In the genomic region with DNA sequence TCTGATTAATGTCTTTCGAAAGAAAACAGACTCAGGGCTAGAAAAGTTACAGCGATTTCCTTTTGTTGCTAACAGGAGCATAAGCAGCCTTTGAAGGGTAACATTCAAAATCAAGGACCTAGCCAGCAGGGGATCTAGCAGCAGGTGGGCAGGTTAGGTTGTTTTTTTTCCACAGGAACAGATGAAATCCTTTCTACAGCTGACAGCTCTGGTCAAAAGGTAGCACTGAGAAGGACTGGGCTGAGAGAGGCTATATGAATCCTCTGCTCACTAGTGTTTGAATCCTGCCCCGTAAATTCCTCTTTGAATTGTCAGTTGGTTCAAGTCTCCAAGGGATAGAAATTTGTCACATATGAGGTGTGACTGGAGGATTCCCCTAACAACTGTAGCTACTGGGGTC, we compare ENCODE assay signal across 31 cellular contexts.
"Had no signal": no experiment of that assay in that cellular context is flagged by ENCODE, and none has a peak within 500 bp of the region (broad histone marks: within the 10 kb centered on the region; RNA-seq: fewer than 3 reads in every experiment).

No MANE protein-coding gene starts in this region.

- H3K27me3 Mint-ChIP-seq: activated CD4-positive, alpha-beta memory T cell treated with anti-CD3 and anti-CD28 coated beads, Interleukin-2, amount 10 ng/mL, durations not matched to agents 7 days and 5 days; activated CD4-positive, alpha-beta T cell treated with anti-CD3 and anti-CD28 coated beads, Interleukin-2, amount 10 ng/mL, durations not matched to agents 7 days and 5 days; activated naive CD4-positive, alpha-beta T cell treated with anti-CD3 and anti-CD28 coated beads, Interleukin-2, amount 10 ng/mL, durations not matched to agents 7 days and 5 days; activated naive CD8-positive, alpha-beta T cell treated with anti-CD3 and anti-CD28 coated beads, Interleukin-2, amount 10 ng/mL, durations not matched to agents 7 days and 5 days; stimulated activated naive B cell treated with anti-CD40 and anti-IgM and Interleukin-4, amounts not matched to agents 10 μg/mL and 1 μg/mL and 100 μg/mL, for 72 hours had no signal

- H3K27ac Mint-ChIP-seq: activated CD4-positive, alpha-beta memory T cell treated with anti-CD3 and anti-CD28 coated beads, Interleukin-2, amount 10 ng/mL, durations not matched to agents 7 days and 5 days; activated CD4-positive, alpha-beta T cell treated with anti-CD3 and anti-CD28 coated beads, Interleukin-2, amount 10 ng/mL, durations not matched to agents 7 days and 5 days; activated naive CD4-positive, alpha-beta T cell treated with anti-CD3 and anti-CD28 coated beads, Interleukin-2, amount 10 ng/mL, durations not matched to agents 7 days and 5 days; activated naive CD8-positive, alpha-beta T cell treated with anti-CD3 and anti-CD28 coated beads, Interleukin-2, amount 10 ng/mL, durations not matched to agents 7 days and 5 days; activated T-cell treated with anti-CD3 and anti-CD28 coated beads, Interleukin-2, amount 50 U/mL, for 24 hours; brain; natural killer cell treated with Interleukin-12 subunit alpha and Interleukin-12 subunit beta and Interleukin-15 and Interleukin-18, amount 100 ng/mL, for 72 hours; stimulated activated naive B cell treated with anti-CD40 and anti-IgM and Interleukin-4, amounts not matched to agents 10 μg/mL and 1 μg/mL and 100 μg/mL, for 72 hours had no signal

- ATAC-seq: gastroesophageal sphincter; mucosa of descending colon; natural killer cell treated with Interleukin-12 subunit alpha and Interleukin-12 subunit beta and Interleukin-15 and Interleukin-18, amount 100 ng/mL, for 72 hours; right cardiac atrium; stimulated activated naive B cell treated with anti-CD40 and anti-IgM and Interleukin-4, amounts not matched to agents 10 μg/mL and 1 μg/mL and 100 μg/mL, for 72 hours; upper lobe of right lung had no signal

- H3K9me3 ChIP-seq: ascending aorta, colonic mucosa, gastroesophageal sphincter, left ventricle myocardium inferior, mucosa of descending colon, stomach, suprapubic skin, tibial artery, upper lobe of right lung had no signal

- H3K4me3 Mint-ChIP-seq: activated CD4-positive, alpha-beta memory T cell treated with anti-CD3 and anti-CD28 coated beads, Interleukin-2, amount 10 ng/mL, durations not matched to agents 7 days and 5 days; activated CD4-positive, alpha-beta T cell treated with anti-CD3 and anti-CD28 coated beads, Interleukin-2, amount 10 ng/mL, durations not matched to agents 7 days and 5 days; activated naive CD4-positive, alpha-beta T cell treated with anti-CD3 and anti-CD28 coated beads, Interleukin-2, amount 10 ng/mL, durations not matched to agents 7 days and 5 days; activated naive CD8-positive, alpha-beta T cell treated with anti-CD3 and anti-CD28 coated beads, Interleukin-2, amount 10 ng/mL, durations not matched to agents 7 days and 5 days; activated T-cell treated with anti-CD3 and anti-CD28 coated beads, Interleukin-2, amount 50 U/mL, for 24 hours; brain; natural killer cell treated with Interleukin-12 subunit alpha and Interleukin-12 subunit beta and Interleukin-15 and Interleukin-18, amount 100 ng/mL, for 72 hours; stimulated activated naive B cell treated with anti-CD40 and anti-IgM and Interleukin-4, amounts not matched to agents 10 μg/mL and 1 μg/mL and 100 μg/mL, for 72 hours had no signal

- H3K27ac ChIP-seq: ascending aorta, cardiac muscle cell, colonic mucosa, dorsolateral prefrontal cortex, gastroesophageal sphincter, left ventricle myocardium inferior, stomach, suprapubic skin, tibial artery, upper lobe of right lung had no signal

- H3K9me3 Mint-ChIP-seq: activated CD4-positive, alpha-beta memory T cell treated with anti-CD3 and anti-CD28 coated beads, Interleukin-2, amount 10 ng/mL, durations not matched to agents 7 days and 5 days; activated CD4-positive, alpha-beta T cell treated with anti-CD3 and anti-CD28 coated beads, Interleukin-2, amount 10 ng/mL, durations not matched to agents 7 days and 5 days; activated naive CD4-positive, alpha-beta T cell treated with anti-CD3 and anti-CD28 coated beads, Interleukin-2, amount 10 ng/mL, durations not matched to agents 7 days and 5 days; activated naive CD8-positive, alpha-beta T cell treated with anti-CD3 and anti-CD28 coated beads, Interleukin-2, amount 10 ng/mL, durations not matched to agents 7 days and 5 days; activated T-cell treated with anti-CD3 and anti-CD28 coated beads, Interleukin-2, amount 50 U/mL, for 24 hours; brain; natural killer cell treated with Interleukin-12 subunit alpha and Interleukin-12 subunit beta and Interleukin-15 and Interleukin-18, amount 100 ng/mL, for 72 hours; stimulated activated naive B cell treated with anti-CD40 and anti-IgM and Interleukin-4, amounts not matched to agents 10 μg/mL and 1 μg/mL and 100 μg/mL, for 72 hours had no signal

- H3K4me1 Mint-ChIP-seq: activated CD4-positive, alpha-beta memory T cell treated with anti-CD3 and anti-CD28 coated beads, Interleukin-2, amount 10 ng/mL, durations not matched to agents 7 days and 5 days; activated CD4-positive, alpha-beta T cell treated with anti-CD3 and anti-CD28 coated beads, Interleukin-2, amount 10 ng/mL, durations not matched to agents 7 days and 5 days; activated naive CD4-positive, alpha-beta T cell treated with anti-CD3 and anti-CD28 coated beads, Interleukin-2, amount 10 ng/mL, durations not matched to agents 7 days and 5 days; activated naive CD8-positive, alpha-beta T cell treated with anti-CD3 and anti-CD28 coated beads, Interleukin-2, amount 10 ng/mL, durations not matched to agents 7 days and 5 days; brain; stimulated activated naive B cell treated with anti-CD40 and anti-IgM and Interleukin-4, amounts not matched to agents 10 μg/mL and 1 μg/mL and 100 μg/mL, for 72 hours had no signal

- H3K27me3 ChIP-seq: ascending aorta, cardiac muscle cell, colonic mucosa, gastroesophageal sphincter, stomach, suprapubic skin, tibial artery, upper lobe of right lung had no signal

- H3K4me1 ChIP-seq: ascending aorta, colonic mucosa, gastroesophageal sphincter, left ventricle myocardium inferior, stomach, tibial artery, upper lobe of right lung had no signal

- H3K36me3 Mint-ChIP-seq: activated naive CD4-positive, alpha-beta T cell treated with anti-CD3 and anti-CD28 coated beads, Interleukin-2, amount 10 ng/mL, durations not matched to agents 7 days and 5 days; activated naive CD8-positive, alpha-beta T cell treated with anti-CD3 and anti-CD28 coated beads, Interleukin-2, amount 10 ng/mL, durations not matched to agents 7 days and 5 days; brain; natural killer cell treated with Interleukin-12 subunit alpha and Interleukin-12 subunit beta and Interleukin-15 and Interleukin-18, amount 100 ng/mL, for 72 hours; stimulated activated naive B cell treated with anti-CD40 and anti-IgM and Interleukin-4, amounts not matched to agents 10 μg/mL and 1 μg/mL and 100 μg/mL, for 72 hours had no signal

- DNase-seq: activated CD4-positive, alpha-beta memory T cell treated with anti-CD3 and anti-CD28 coated beads, Interleukin-2, amount 10 ng/mL, durations not matched to agents 7 days and 5 days; activated CD4-positive, alpha-beta T cell treated with anti-CD3 and anti-CD28 coated beads for 1 hour; activated CD4-positive, alpha-beta T cell treated with anti-CD3 and anti-CD28 coated beads, Interleukin-2, amount 10 ng/mL, durations not matched to agents 7 days and 5 days; activated CD8-positive, alpha-beta memory T cell treated with anti-CD3 and anti-CD28 coated beads, Interleukin-2, amount 50 U/mL, for 48 hours; activated gamma-delta T cell; activated naive CD4-positive, alpha-beta T cell treated with anti-CD3 and anti-CD28 coated beads, Interleukin-2, amount 10 ng/mL, durations not matched to agents 7 days and 5 days; activated naive CD8-positive, alpha-beta T cell treated with anti-CD3 and anti-CD28 coated beads, Interleukin-2, amount 10 ng/mL, durations not matched to agents 7 days and 5 days; activated T-cell treated with anti-CD3 and anti-CD28 coated beads, Interleukin-2, amount 50 U/mL, for 24 hours; cerebellar nuclear complex; colonic mucosa; dorsolateral prefrontal cortex; effector memory CD4-positive, alpha-beta T cell; erythroblast; head of caudate nucleus; hippocampal formation; islet precursor cell; left ventricle myocardium inferior; mucosa of descending colon; right cardiac atrium; stimulated activated CD4-positive, alpha-beta T cell treated with anti-CD3 and anti-CD28 coated beads, Interleukin-15, amount 100 ng/mL, for 24 hours; stimulated activated CD4-positive, alpha-beta T cell treated with anti-CD3 and anti-CD28 coated beads, Interleukin-2, amount 100 ng/mL, for 24 hours; stimulated activated naive B cell treated with anti-CD40 and anti-IgM and Interleukin-4, amounts not matched to agents 10 μg/mL and 1 μg/mL and 100 μg/mL, for 72 hours; stomach; tibial artery; upper lobe of right lung had no signal
